Comparison of ENCODE assay signal across 11 cellular contexts in the genomic region with DNA sequence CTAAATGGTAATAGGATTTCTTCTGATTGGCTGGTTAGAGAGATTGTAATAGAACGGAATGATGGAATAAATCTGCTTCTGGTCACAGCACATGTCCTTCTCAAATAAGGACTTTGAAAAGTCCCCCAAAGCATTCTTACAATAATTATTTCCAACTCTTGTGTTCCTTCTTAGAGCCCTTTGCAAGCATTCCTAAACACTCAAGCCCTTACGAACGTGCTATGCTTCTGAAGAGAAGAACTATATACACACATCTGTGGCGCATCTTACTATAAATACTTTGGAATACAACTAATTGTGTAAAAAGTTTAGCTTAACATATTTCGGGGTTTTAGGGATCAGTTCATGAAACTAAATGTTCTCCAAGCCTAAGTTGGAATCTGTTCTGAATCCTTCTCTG. TPM values are rescaled to one million over a fixed set of nuclear protein-coding genes. Genes with fewer than 3 reads are reported as not detected.
DNase-seq lines count a peak whose midpoint lies in the region; ATAC-seq and TF ChIP-seq lines count a peak whose summit lies in the region.
"Had no signal": no experiment of that assay in that cellular context is flagged by ENCODE, and none has a peak within 500 bp of the region (broad histone marks: within the 10 kb centered on the region; RNA-seq: fewer than 3 reads in every experiment).

No MANE protein-coding gene starts in this region.

- no peak overlapping the region for H3K4me3 Mint-ChIP-seq in stimulated activated memory B cell treated with anti-CD40 and anti-IgM and Interleukin-4, amounts not matched to agents 10 μg/mL and 1 μg/mL and 100 μg/mL, for 72 hours

- ATAC-seq in stimulated activated memory B cell treated with anti-CD40 and anti-IgM and Interleukin-4, amounts not matched to agents 10 μg/mL and 1 μg/mL and 100 μg/mL, for 72 hours: no peak
- ATAC-seq in GM18520 (IDR thresholded peaks at IDR 0.05; ENCODE audit: unreplicated experiment): no peak
- ATAC-seq: HCT116 had no signal

- H3K27ac ChIP-seq in GM23248 (peak overlapping the region; percentile 70), ascending aorta (peak overlapping the region; percentile 84 to 93), hepatocyte (peak overlapping the region; percentile 74)

- peaks cover 83% of the 10 kb centered on the region for H3F3A ChIP-seq in GM23248 (ENCODE audit: insufficient read depth)

- peaks cover 26% of the 10 kb centered on the region for H3K36me3 ChIP-seq in GM23248 (ENCODE audit: low read depth)
- H3K36me3 ChIP-seq in ascending aorta: peaks cover 0 to 3% of the 10 kb centered on the region in 2 donors
- H3K36me3 ChIP-seq in hepatocyte (replicated peaks; ENCODE audit: insufficient read depth, low read depth): no peaks in the 10 kb centered on the region

- peak overlapping the region; percentile 78 for H3K4me2 ChIP-seq in GM23248 (ENCODE audit: unreplicated experiment)
- peak overlapping the region; percentile 18 for H3K4me2 ChIP-seq in hepatocyte

- H3K36me3 Mint-ChIP-seq in stimulated activated memory B cell treated with anti-CD40 and anti-IgM and Interleukin-4, amounts not matched to agents 10 μg/mL and 1 μg/mL and 100 μg/mL, for 72 hours: peaks cover 6% of the 10 kb centered on the region

- H3K9me3 Mint-ChIP-seq in stimulated activated memory B cell treated with anti-CD40 and anti-IgM and Interleukin-4, amounts not matched to agents 10 μg/mL and 1 μg/mL and 100 μg/mL, for 72 hours: no peaks in the 10 kb centered on the region

- H3K4me1 ChIP-seq in GM23248 (ENCODE audit: insufficient read depth): peaks cover 81% of the 10 kb centered on the region
- H3K4me1 ChIP-seq in ascending aorta: peaks cover 8 to 73% of the 10 kb centered on the region in 2 donors
- H3K4me1 ChIP-seq in hepatocyte (ENCODE audit: insufficient read depth): peaks cover 10% of the 10 kb centered on the region

- H3K4me1 Mint-ChIP-seq in stimulated activated memory B cell treated with anti-CD40 and anti-IgM and Interleukin-4, amounts not matched to agents 10 μg/mL and 1 μg/mL and 100 μg/mL, for 72 hours: peaks cover 33% of the 10 kb centered on the region

- H3K4me3 ChIP-seq in GM23248 (peak overlapping the region; percentile 44), ascending aorta (peak overlapping the region; percentile 10 to 25), hepatocyte (no peak overlapping the region)

- H3K27ac Mint-ChIP-seq in stimulated activated memory B cell treated with anti-CD40 and anti-IgM and Interleukin-4, amounts not matched to agents 10 μg/mL and 1 μg/mL and 100 μg/mL, for 72 hours: peak overlapping the region; percentile 59

- H3K9me2 ChIP-seq in GM23248 (ENCODE audit: insufficient read depth) (no peaks in the 10 kb centered on the region), hepatocyte (replicated peaks; ENCODE audit: insufficient read depth) (no peaks in the 10 kb centered on the region)

- H4K20me1 ChIP-seq in GM23248 (ENCODE audit: insufficient read depth) (peaks cover 30% of the 10 kb centered on the region), hepatocyte (ENCODE audit: insufficient read depth, poor library complexity, severe bottlenecking) (peaks cover 20% of the 10 kb centered on the region)

- peak overlapping the region; percentile 46 for H3K9ac ChIP-seq in GM23248

- in situ Hi-C loops in GM23248 (cut with MboI): no loop called here

- no peak for TF ChIP-seq CTCF in ascending aorta (IDR thresholded peaks at IDR 0.05)
- no peak for TF ChIP-seq CTCF in hepatocyte (IDR thresholded peaks at IDR 0.05; ENCODE audit: poor library complexity)

- H2AFZ ChIP-seq in GM23248 (no peak overlapping the region), hepatocyte (no peak overlapping the region)

- H3K9me3 ChIP-seq in GM23248 (ENCODE audit: low read depth) (no peaks in the 10 kb centered on the region), ascending aorta (no peaks in the 10 kb centered on the region), hepatocyte (ENCODE audit: low read depth) (no peaks in the 10 kb centered on the region)

- intact Hi-C loops in ascending aorta (cut with DNase I): loop anchor here (1.0 to 2.0 kb wide), 2 partner anchors 22 to 26 kb away; partner anchors contain the start of gene CLIC4

- H3K27me3 Mint-ChIP-seq in stimulated activated memory B cell treated with anti-CD40 and anti-IgM and Interleukin-4, amounts not matched to agents 10 μg/mL and 1 μg/mL and 100 μg/mL, for 72 hours: no peaks in the 10 kb centered on the region

- whole genome bisulfite sequencing in GM23248 (ENCODE audit: low coverage in 1 of 2, low lambda C conversion rate in 2 of 2, missing lambda C conversion rate in 2 of 2), 2 experiments: 21 to 30% methylated on average over 5 of the region's 5 CpGs
- 63% methylated on average over 5 of the region's 5 CpGs for WGBS in hepatocyte (ENCODE audit: low lambda C conversion rate, missing lambda C conversion rate)

- peaks cover 100% of the 10 kb centered on the region for H3K79me2 ChIP-seq in GM23248 (ENCODE audit: insufficient read depth)
- H3K79me2 ChIP-seq in hepatocyte: peaks cover 95% of the 10 kb centered on the region

- DNase-seq in GM23248: peak; percentile 41
- DNase-seq in ascending aorta (ENCODE audit: low spot score in 2 of 2): no peak
- no peak for DNase-seq in hepatocyte (ENCODE audit: low spot score)
- DNase-seq in AG08396 (ENCODE audit: low spot score): no peak
- no peak for DNase-seq in NCI-H510A (lab: John Stamatoyannopoulos, UW)
- DNase-seq in central memory CD4-positive, alpha-beta T cell: no peak
- DNase-seq: activated CD4-positive, alpha-beta T cell treated with anti-CD3 and anti-CD28 coated beads, Interleukin-2, amount 50 U/mL, for 1 hour; NCI-H187 treated with DMSO at 0.1 percent for 48 hours had no signal

- H3K27me3 ChIP-seq in GM23248 (replicated peaks; ENCODE audit: insufficient read depth): no peaks in the 10 kb centered on the region
- no peaks in the 10 kb centered on the region for H3K27me3 ChIP-seq in ascending aorta
- no peaks in the 10 kb centered on the region for H3K27me3 ChIP-seq in hepatocyte

RNA-seq across cellular contexts. Expression of gene CLIC4, which starts 25.6 kb away (rescaled TPM):
- 1,589 and 1,665 TPM in 2 replicates for total RNA-seq in GM23248 (2014; rRNA removed; shearing (Covaris generic))
- polyA plus RNA-seq in GM23248 (2016; fragmentation: Nextera tagmentation; extraction: Ambion mirVana) (1,380 and 1,381 TPM in 2 replicates), hepatocyte (119 and 146 TPM in 2 replicates)
- total RNA-seq in ascending aorta (494 TPM), hepatocyte (233 and 259 TPM in 2 replicates)
